ENCODE assay signal across 19 cellular contexts in genomic region chr2:208221873-208222272, GRCh38. TPM values are rescaled to one million over a fixed set of nuclear protein-coding genes. Genes with fewer than 3 reads are reported as not detected.
"Had no signal": no experiment of that assay in that cellular context is flagged by ENCODE, and none has a peak within 500 bp of the region (broad histone marks: within the 10 kb centered on the region; RNA-seq: fewer than 3 reads in every experiment).

No MANE protein-coding gene starts in this region.

RNA-seq across cellular contexts. Expression of gene C2orf80, which starts 32.0 kb away (rescaled TPM):
- total RNA-seq: naive thymus-derived CD8-positive, alpha-beta T cell; natural killer cell treated with Interleukin-12 subunit alpha and Interleukin-12 subunit beta and Interleukin-15 and Interleukin-18, amount 100 ng/mL, for 72 hours; omental fat pad; osteocyte; pancreas; posterior vena cava; prostate gland; pulmonary artery endothelial cell; right atrium auricular region; sciatic nerve; smooth muscle cell; spleen; suprapubic skin; testis; transverse colon; upper lobe of left lung; ureter; vagina had no signal
- polyA plus RNA-seq: naive thymus-derived CD8-positive, alpha-beta T cell; pancreas; smooth muscle cell; spleen had no signal

RNA-seq across cellular contexts. Expression of gene CRYGA, which starts 58.5 kb away (rescaled TPM):
- total RNA-seq: naive thymus-derived CD8-positive, alpha-beta T cell; natural killer cell treated with Interleukin-12 subunit alpha and Interleukin-12 subunit beta and Interleukin-15 and Interleukin-18, amount 100 ng/mL, for 72 hours; neural crest cell; omental fat pad; osteocyte; pancreas; posterior vena cava; prostate gland; pulmonary artery endothelial cell; right atrium auricular region; sciatic nerve; smooth muscle cell; spleen; suprapubic skin; testis; transverse colon; upper lobe of left lung; ureter; vagina had no signal
- polyA plus RNA-seq: naive thymus-derived CD8-positive, alpha-beta T cell; pancreas; smooth muscle cell; spleen had no signal
